22 cellular contexts compared by ENCODE assay signal in the genomic region with DNA sequence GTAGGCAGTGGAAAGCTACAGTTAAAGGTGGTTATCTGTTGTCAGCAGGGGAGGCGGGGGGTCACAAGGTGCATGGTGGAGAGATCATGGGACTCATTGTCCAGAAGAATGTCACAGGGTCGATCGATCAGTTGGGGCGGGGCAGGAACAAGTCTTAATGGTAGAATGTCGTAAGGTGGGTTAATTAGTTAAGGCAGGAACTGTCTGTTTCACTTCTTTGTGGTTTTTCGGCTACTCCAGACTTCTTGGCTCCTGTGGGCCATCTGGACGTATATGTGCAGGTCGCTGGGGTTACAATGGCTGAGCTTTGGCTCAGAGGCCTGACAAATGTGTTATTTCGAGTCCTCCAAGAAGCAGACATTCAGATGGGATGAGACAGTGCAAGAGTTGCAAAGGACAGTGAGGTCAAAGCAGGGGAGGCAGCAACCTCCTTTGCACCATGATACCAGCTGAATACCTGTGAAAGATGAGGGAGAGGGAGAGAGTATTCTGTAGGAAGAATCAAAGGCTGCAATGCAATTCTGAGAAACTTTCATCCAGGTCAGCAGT.
"Had no signal": no experiment of that assay in that cellular context is flagged by ENCODE, and none has a peak within 500 bp of the region (broad histone marks: within the 10 kb centered on the region; RNA-seq: fewer than 3 reads in every experiment).

No MANE protein-coding gene starts in this region.

- FAIRE-seq: RCC 7860 had no signal

- H3K36me3 ChIP-seq: SJSA1 had no signal

- H3K4me3 ChIP-seq: SJSA1, SK-N-MC had no signal

- DNase-seq: Karpas-422; KG1; MM.1S; NCI-H1092 treated with DMSO at 0.1 percent for 48 hours; NCI-H1436; NCI-H187; NCI-H2029; NCI-H2081 treated with DMSO at 0.1 percent for 48 hours; NCI-H2171; NCI-H226; NCI-H446; NCI-H510A; NCI-H524 treated with DMSO at 0.1 percent for 48 hours; NCI-H69; NCI-H774; NK-92 treated with Interleukin-12 subunit alpha and Interleukin-12 subunit beta, amount 100 ng/mL, for 24 hours; Right ventricle myocardium superior; RPMI8226; SIG-M5 had no signal

- H3K27ac ChIP-seq: SJSA1, SK-N-MC had no signal

- H3K27me3 ChIP-seq: SJSA1 had no signal

- H3K9me3 ChIP-seq: SJSA1 had no signal

- H3K4me1 ChIP-seq: SJSA1 had no signal
